ENCODE assay signal across 7 cellular contexts in the genomic region with DNA sequence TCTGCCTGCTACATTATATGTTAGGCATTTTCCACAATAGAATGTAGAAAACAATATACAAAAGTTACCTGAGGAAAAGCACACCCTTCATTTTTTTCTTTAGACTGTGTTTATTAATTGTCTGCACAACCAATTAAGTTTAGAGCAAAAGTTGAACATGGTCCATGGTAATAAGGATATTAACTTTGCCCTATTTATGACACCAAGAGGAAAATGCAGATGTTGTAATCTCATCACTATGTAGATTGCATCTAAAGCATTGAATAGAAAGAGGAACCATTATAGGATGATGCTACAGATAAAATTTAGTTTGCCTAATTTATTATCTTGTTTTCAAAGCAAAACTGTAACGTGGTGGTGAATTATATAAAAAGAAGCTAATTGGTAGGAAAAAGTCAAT. TPM values are rescaled to one million over a fixed set of nuclear protein-coding genes. Genes with fewer than 3 reads are reported as not detected.
"Had no signal": no experiment of that assay in that cellular context is flagged by ENCODE, and none has a peak within 500 bp of the region (broad histone marks: within the 10 kb centered on the region; RNA-seq: fewer than 3 reads in every experiment).

No MANE protein-coding gene starts in this region.

- DNase-seq: IMR-90, KBM-7 had no signal

- FAIRE-seq: HepG2, HTR-8/SVneo, K562 had no signal

- H3K27ac ChIP-seq: HL-60 had no signal

- ATAC-seq: HepG2 had no signal

- H3K4me3 ChIP-seq: K562 had no signal

RNA-seq across cellular contexts. Expression of gene IGSF5, which starts 59.7 kb away (rescaled TPM):
- total RNA-seq: HepG2, IMR-90, K562 had no signal
- polyA plus RNA-seq: HepG2, IgD-negative memory B cell, IMR-90, K562 had no signal
